8 cellular contexts compared by ENCODE assay signal in the genomic region with DNA sequence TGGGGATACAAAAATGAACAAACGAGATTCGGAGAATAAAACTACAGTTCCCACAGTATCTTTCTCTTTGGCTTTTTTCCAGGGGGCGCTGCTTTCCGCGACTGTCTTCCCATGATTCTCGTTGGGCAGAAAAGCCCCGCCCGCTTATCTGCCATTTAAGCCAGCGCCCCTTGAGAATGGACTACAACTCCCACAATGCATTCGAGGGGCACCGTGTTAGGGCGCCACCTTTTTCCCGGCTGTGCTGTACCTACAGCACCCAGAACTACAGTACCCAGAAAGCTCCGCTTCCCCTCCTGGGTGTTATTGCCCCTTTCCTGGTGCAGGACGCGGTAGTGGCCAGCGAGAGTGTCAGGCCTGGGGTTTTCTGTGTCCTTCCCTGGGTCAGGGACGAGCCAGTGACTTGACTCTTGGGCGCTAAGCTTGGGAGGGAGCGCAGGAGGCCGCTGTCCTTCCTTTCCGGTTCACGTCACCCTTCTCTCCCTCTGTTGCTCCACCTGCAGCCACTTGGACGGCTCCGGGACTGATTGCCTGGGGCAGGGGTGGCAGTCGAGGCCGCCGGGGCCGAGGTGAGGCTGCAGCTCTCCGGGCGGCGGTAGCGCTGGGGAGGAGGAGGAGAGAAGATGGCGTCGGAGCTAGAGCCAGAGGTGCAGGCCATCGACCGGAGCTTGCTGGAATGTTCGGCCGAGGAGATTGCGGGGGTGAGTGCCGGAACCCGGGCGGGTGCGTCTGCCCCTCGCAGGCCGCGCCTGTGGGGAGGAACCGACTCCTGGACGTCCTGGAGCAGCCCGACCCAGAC. TPM values are rescaled to one million over a fixed set of nuclear protein-coding genes. Genes with fewer than 3 reads are reported as not detected.
DNase-seq lines count a peak whose midpoint lies in the region; ATAC-seq, FAIRE-seq and TF ChIP-seq lines count a peak whose summit lies in the region.

A gene (plus strand): TSS at position 333 of the 799 bp plus-strand sequence. CDS start 291 bp downstream, at position 624.

- WGBS in HepG2 (ENCODE audit: low lambda C conversion rate): 2% methylated on average over 33 of the region's 50 CpGs

- H2AFZ ChIP-seq in HepG2 (ENCODE audit: low read length): peak within 1 kb of the TSS; percentile 30

- H3K36me3 ChIP-seq in HepG2 (replicated peaks in 1 of 2; ENCODE audit: control insufficient read depth in 1 of 2, insufficient read depth in 2 of 2, low read length in 2 of 2): no peaks in the 10 kb centered on the region

- H4K20me1 ChIP-seq in HepG2 (ENCODE audit: insufficient read depth, low read length): 0 out of 2 replicates have a peak, but pooled peaks cover 16% of the 10 kb centered on the region

- FAIRE-seq in HepG2 (lab: Jason Lieb, UNC): peak; percentile 89

- H3K4me1 Mint-ChIP-seq in CD4-positive, alpha-beta T cell (ENCODE audit: low read depth): peaks cover 38% of the 10 kb centered on the region

- H3K4me3 ChIP-seq in HepG2 (replicated peaks in 1 of 3; ENCODE audit: insufficient read depth in 1 of 3, low read depth in 2 of 3, low read length in 3 of 3): peak within 1 kb of the TSS; percentile 95 to 99 (median 96)

- intact Hi-C loops in CD4-positive, alpha-beta T cell (cut with DNase I, micrococcal nuclease): loop anchor here (1.0 to 10.0 kb wide), 11 partner anchors 8 to 1063 kb away; a partner anchor contains a TSS
- intact Hi-C loops in HepG2 (cut with micrococcal nuclease; ENCODE audit: unreplicated experiment): loop anchor here (10.0 kb wide), 1 partner anchor 181 kb away; a partner anchor contains a TSS

- no peaks in the 10 kb centered on the region for H3K27me3 ChIP-seq in CD4-positive, alpha-beta T cell (ENCODE audit: control insufficient read depth, insufficient read depth, low read length)
- H3K27me3 ChIP-seq in HepG2 (ENCODE audit: control insufficient read depth in 1 of 2, insufficient read depth in 2 of 2, low read length in 2 of 2): peaks cover 0 to 5% of the 10 kb centered on the region in 2 experiments; a peak in 1 of 5 replicates

- TF ChIP-seq EP300 in HepG2 (IDR thresholded peaks at IDR 0.05; ENCODE audit: low read depth in 2 of 2, low read length in 2 of 2) (peak in 1 of 2 experiments; percentile 62; a peak in 2 of 4 replicates), HepG2 (CRISPR knock-in tag; IDR thresholded peaks at IDR 0.05; ENCODE audit: borderline replicate concordance) (peak; percentile 74)

- H3K27ac ChIP-seq in CD4-positive, alpha-beta T cell (ENCODE audit: low read depth, low read length): peak within 1 kb of the TSS; percentile 87
- H3K27ac ChIP-seq in HepG2 (ENCODE audit: extremely low read length, insufficient read depth, low read length): peak within 1 kb of the TSS; percentile 93

- CTCF ChIA-PET in CD4-positive, alpha-beta T cell (lab: Charles Lee): interaction anchor here (0.9 to 3.5 kb wide), 8 partner anchors 8 to 784 kb away, joined by 3 to 25 read pairs (median 4); a partner anchor contains a TSS
- CTCF ChIA-PET in HepG2 (lab: Yijun Ruan, JAX; ENCODE audit: low intra/inter-chr PET ratio, low total read pairs): no interaction called here

- peak; percentile 95 for ATAC-seq in CD4-positive, alpha-beta T cell (ENCODE audit: poor library complexity)
- peak; percentile 86 for ATAC-seq in GM19397 (IDR thresholded peaks at IDR 0.05; ENCODE audit: unreplicated experiment)
- peak; percentile 95 for ATAC-seq in HG03571 (IDR thresholded peaks at IDR 0.05; ENCODE audit: unreplicated experiment)
- ATAC-seq in HepG2: peak; percentile 98

- H3K9me3 ChIP-seq in CD4-positive, alpha-beta T cell (ENCODE audit: control insufficient read depth, low read length): no peaks in the 10 kb centered on the region
- no peaks in the 10 kb centered on the region for H3K9me3 ChIP-seq in HepG2 (ENCODE audit: low read length)

- H3K36me3 Mint-ChIP-seq in CD4-positive, alpha-beta T cell (ENCODE audit: low read depth): peaks cover 35% of the 10 kb centered on the region

- BruUV-seq in HepG2 (replicated peaks; lab: Mats Ljungman, UMichigan): TSS peak; percentile 57

- H3K9ac ChIP-seq in HepG2 (ENCODE audit: insufficient read depth, low read depth, low read length): peak within 1 kb of the TSS; percentile 93

- peak; percentile 52 for TF ChIP-seq CTCF in CD4-positive, alpha-beta T cell (IDR thresholded peaks at IDR 0.05)
- peak; percentile 82 for TF ChIP-seq CTCF in HepG2 (CRISPR knock-in tag; IDR thresholded peaks at IDR 0.05)

- peaks cover 31% of the 10 kb centered on the region for H3K4me1 ChIP-seq in HepG2 (ENCODE audit: insufficient read depth, low read length)

- POLR2A ChIA-PET in CD4-positive, alpha-beta T cell (lab: Charles Lee): interaction anchor here (0.6 to 3.7 kb wide), 32 partner anchors 8 to 830 kb away, joined by 3 to 29 read pairs (median 5); a partner anchor contains a TSS
- POLR2A ChIA-PET in HepG2 (lab: Yijun Ruan, JAX): interaction anchor here (0.7 to 3.3 kb wide), 16 partner anchors 12 to 1491 kb away, joined by 3 to 25 read pairs (median 4); a partner anchor contains a TSS

- H3K27me3 Mint-ChIP-seq in CD4-positive, alpha-beta T cell: no peaks in the 10 kb centered on the region

- TF ChIP-seq POLR2A in HepG2 (IDR thresholded peaks at IDR 0.05; ENCODE audit: insufficient read depth in 1 of 2, low read depth in 2 of 2, low read length in 2 of 2): peak; percentile 96 to 98

- H3K79me2 ChIP-seq in HepG2 (ENCODE audit: insufficient read depth, low read length): peaks cover 42% of the 10 kb centered on the region

- peak within 1 kb of the TSS; percentile 98 for H3K27ac Mint-ChIP-seq in CD4-positive, alpha-beta T cell

- in situ Hi-C loops in HepG2 (cut with HindIII; ENCODE audit: extremely low pct_ligation_motif_present, low pct_unique_long_range_greater_than_20kb): no loop called here

- peak; percentile 40; the same call in 1 of the 2 replicates for TF ChIP-seq RAD21 in HepG2 (CRISPR knock-in tag; IDR thresholded peaks at IDR 0.05)

- H3K9me3 Mint-ChIP-seq in CD4-positive, alpha-beta T cell: no peaks in the 10 kb centered on the region

- peak within 1 kb of the TSS; percentile 98 for H3K4me3 Mint-ChIP-seq in CD4-positive, alpha-beta T cell

- peak; percentile 81 to 94 (median 88) for DNase-seq in CD4-positive, alpha-beta T cell
- DNase-seq in NCI-H82 (lab: John Stamatoyannopoulos, UW) (peak; percentile 100), dermis microvascular lymphatic vessel endothelial cell (ENCODE audit: low read depth in 2 of 2) (peak; percentile 98 to 100), HepG2 (ENCODE audit: low spot score) (peak; percentile 99)
- DNase-seq in activated CD4-positive, alpha-beta T cell treated with anti-CD3 and anti-CD28 coated beads, Interleukin-2, amount 50 U/mL, for 48 hours: peak; percentile 92 to 95
- DNase-seq in stimulated activated CD4-positive, alpha-beta T cell treated with anti-CD3 and anti-CD28 coated beads, Interleukin-4, amount 100 ng/mL, for 1 hour: peak; percentile 88

- H3K4me2 ChIP-seq in HepG2 (ENCODE audit: low read depth, low read length): peak within 1 kb of the TSS; percentile 90

TF ChIP-seq in HepG2, 621 proteins besides CTCF, POLR2A, EP300 and RAD21 (continues in another document):
- TF ChIP-seq ZNF737 (CRISPR knock-in tag; IDR thresholded peaks at IDR 0.05; ENCODE audit: borderline replicate concordance) (no peak), RORA (CRISPR knock-in tag; IDR thresholded peaks at IDR 0.05) (no peak), ZNF3 (CRISPR knock-in tag; IDR thresholded peaks at IDR 0.05) (0 out of 2 replicates have a peak, but pooled peaks have one; percentile 25), ZNF619 (CRISPR knock-in tag; IDR thresholded peaks at IDR 0.05) (peak; percentile 98), CREM (IDR thresholded peaks at IDR 0.05) (peak; percentile 100), CREM (CRISPR knock-in tag; IDR thresholded peaks at IDR 0.05) (no peak)
- TF ChIP-seq, protein P1, sequence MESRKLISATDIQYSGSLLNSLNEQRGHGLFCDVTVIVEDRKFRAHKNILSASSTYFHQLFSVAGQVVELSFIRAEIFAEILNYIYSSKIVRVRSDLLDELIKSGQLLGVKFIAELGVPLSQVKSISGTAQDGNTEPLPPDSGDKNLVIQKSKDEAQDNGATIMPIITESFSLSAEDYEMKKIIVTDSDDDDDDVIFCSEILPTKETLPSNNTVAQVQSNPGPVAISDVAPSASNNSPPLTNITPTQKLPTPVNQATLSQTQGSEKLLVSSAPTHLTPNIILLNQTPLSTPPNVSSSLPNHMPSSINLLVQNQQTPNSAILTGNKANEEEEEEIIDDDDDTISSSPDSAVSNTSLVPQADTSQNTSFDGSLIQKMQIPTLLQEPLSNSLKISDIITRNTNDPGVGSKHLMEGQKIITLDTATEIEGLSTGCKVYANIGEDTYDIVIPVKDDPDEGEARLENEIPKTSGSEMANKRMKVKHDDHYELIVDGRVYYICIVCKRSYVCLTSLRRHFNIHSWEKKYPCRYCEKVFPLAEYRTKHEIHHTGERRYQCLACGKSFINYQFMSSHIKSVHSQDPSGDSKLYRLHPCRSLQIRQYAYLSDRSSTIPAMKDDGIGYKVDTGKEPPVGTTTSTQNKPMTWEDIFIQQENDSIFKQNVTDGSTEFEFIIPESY (CRISPR knock-in tag; IDR thresholded peaks at IDR 0.05): peak; percentile 30

RNA-seq across cellular contexts. Expression of the gene that starts here (rescaled TPM):
- total RNA-seq in CD4-positive, alpha-beta T cell: 10 to 100 TPM; 27.4 to 27.7 TPM
- total RNA-seq in dermis microvascular lymphatic vessel endothelial cell (22.5 and 22.9 TPM in 2 replicates), HepG2 (2016; rRNA removed; fragmentation: Illumina TruSeq; extraction: Trizol) (29.3 and 39.3 TPM in 2 replicates)
- 4.9 and 5.0 TPM in 2 replicates for total RNA-seq in HepG2 (2016; cell fraction: cytosol; rRNA removed; fragmentation: Illumina TruSeq; extraction: Trizol; ENCODE audit: low read depth)
- 28.5 and 36.6 TPM in 2 replicates for total RNA-seq in HepG2 (2016; cell fraction: insoluble cytoplasmic fraction; rRNA removed; fragmentation: Illumina TruSeq; extraction: Trizol)
- total RNA-seq in HepG2 (2016; cell fraction: membrane; rRNA removed; fragmentation: Illumina TruSeq; extraction: Trizol): 5.9 and 6.6 TPM in 2 replicates
- 33.6 and 38.5 TPM in 2 replicates for total RNA-seq in HepG2 (2016; cell fraction: nucleus; rRNA removed; fragmentation: Illumina TruSeq; extraction: Trizol)
- 14.8 and 17.6 TPM in 2 replicates for polyA plus RNA-seq in HepG2 (2011; rRNA removed)
- 6.1 and 9.3 TPM in 2 replicates for polyA plus RNA-seq in HepG2 (2011; cell fraction: cytosol; rRNA removed)
- polyA plus RNA-seq in HepG2 (2011; cell fraction: nucleus; rRNA removed): 21.6 and 22.5 TPM in 2 replicates
- polyA plus RNA-seq in HepG2 (2012): 11.2 and 13.1 TPM in 2 replicates
- 0.72 and 0.75 TPM in 2 replicates for polyA plus RNA-seq in HepG2 (2016; cell fraction: cytosol; fragmentation: Illumina TruSeq; extraction: Trizol; ENCODE audit: low read depth)
- 14.8 and 15.8 TPM in 2 replicates for polyA plus RNA-seq in HepG2 (2016; cell fraction: insoluble cytoplasmic fraction; fragmentation: Illumina TruSeq; extraction: Trizol; ENCODE audit: low read depth)
- polyA plus RNA-seq in HepG2 (2016; cell fraction: membrane; fragmentation: Illumina TruSeq; extraction: Trizol; ENCODE audit: low read depth): 1.4 and 1.5 TPM in 2 replicates
- polyA plus RNA-seq in HepG2 (2016; cell fraction: nucleus; fragmentation: Illumina TruSeq; extraction: Trizol; ENCODE audit: insufficient read depth, low read depth): 28.2 and 31.8 TPM in 2 replicates
- polyA minus RNA-seq in HepG2 (2011; rRNA and poly(A)+ RNA removed; ENCODE audit: low replicate concordance): 16.4 and 17.3 TPM in 2 replicates
- polyA minus RNA-seq in HepG2 (2011; cell fraction: cytosol; rRNA and poly(A)+ RNA removed): 17.6 and 20.7 TPM in 2 replicates
- polyA minus RNA-seq in HepG2 (2011; cell fraction: nucleus; rRNA and poly(A)+ RNA removed): 50.2 and 58.7 TPM in 2 replicates

Comparison
In these comparisons a context has a peak if more than half of its experiments do, and no peak if none do; other contexts are left out.
1. Peak in every context shown above with its lines: DNase-seq, ATAC-seq, H3K4me3 ChIP-seq and H3K27ac ChIP-seq.